ENCODE assay signal across 21 cellular contexts in the genomic region with DNA sequence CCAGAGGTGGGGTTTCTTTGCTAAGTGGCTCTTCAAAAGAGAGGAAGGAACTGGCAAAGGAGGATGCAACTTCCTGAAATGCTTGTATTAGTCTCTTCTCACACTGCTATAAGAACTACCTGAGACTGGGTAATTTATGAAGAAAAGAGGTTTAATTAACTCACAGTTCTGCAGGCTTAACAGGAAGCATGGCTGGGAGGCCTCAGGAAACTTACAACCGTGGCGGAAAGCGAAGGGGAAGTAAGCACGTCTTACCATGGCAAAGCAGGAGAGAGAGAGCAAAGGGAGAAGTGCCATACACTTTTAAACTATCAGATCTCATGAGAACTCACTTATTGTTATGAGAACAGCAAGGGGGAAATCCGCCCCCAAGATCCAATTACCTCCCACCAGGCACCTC.
"Had no signal": no experiment of that assay in that cellular context is flagged by ENCODE, and none has a peak within 500 bp of the region (broad histone marks: within the 10 kb centered on the region; RNA-seq: fewer than 3 reads in every experiment).

No MANE protein-coding gene starts in this region.

- H3K79me2 ChIP-seq: hepatocyte had no signal

- H3K36me3 Mint-ChIP-seq: activated naive CD4-positive, alpha-beta T cell treated with anti-CD3 and anti-CD28 coated beads, Interleukin-2, amount 10 ng/mL, durations not matched to agents 7 days and 5 days had no signal

- H3K27ac Mint-ChIP-seq: activated naive CD4-positive, alpha-beta T cell treated with anti-CD3 and anti-CD28 coated beads, Interleukin-2, amount 10 ng/mL, durations not matched to agents 7 days and 5 days; activated naive CD8-positive, alpha-beta T cell treated with anti-CD3 and anti-CD28 coated beads, Interleukin-2, amount 50 U/mL, for 24 hours; naive thymus-derived CD8-positive, alpha-beta T cell; T-helper 2 cell treated with Interferon-gamma antibody and Interleukin-4, amounts not matched to agents 5 μg/mL and 100 μg/mL, for 36 hours had no signal

- H3K4me3 Mint-ChIP-seq: activated naive CD4-positive, alpha-beta T cell treated with anti-CD3 and anti-CD28 coated beads, Interleukin-2, amount 10 ng/mL, durations not matched to agents 7 days and 5 days; activated naive CD8-positive, alpha-beta T cell treated with anti-CD3 and anti-CD28 coated beads, Interleukin-2, amount 50 U/mL, for 24 hours; activated T-cell treated with anti-CD3 and anti-CD28 coated beads, Interleukin-2, amount 50 U/mL, for 4 hours; naive thymus-derived CD8-positive, alpha-beta T cell; T-helper 2 cell treated with Interferon-gamma antibody and Interleukin-4, amounts not matched to agents 5 μg/mL and 100 μg/mL, for 36 hours had no signal

- H3K4me1 ChIP-seq: foreskin keratinocyte, psoas muscle, stomach, testis, upper lobe of left lung had no signal

- DNase-seq: activated CD4-positive, alpha-beta T cell treated with anti-CD3 and anti-CD28 coated beads, Interleukin-2, amount 50 U/mL, for 1 hour; activated CD4-positive, CD25-positive, alpha-beta regulatory T cell treated with anti-CD3 and anti-CD28 coated beads, Interleukin-2, amount 50 U/mL, for 72 hours; activated CD8-positive, alpha-beta memory T cell treated with anti-CD3 and anti-CD28 coated beads, Interleukin-2, amount 50 U/mL, for 4 hours; activated naive CD4-positive, alpha-beta T cell treated with anti-CD3 and anti-CD28 coated beads, Interleukin-2, amount 10 ng/mL, durations not matched to agents 7 days and 5 days; activated naive CD8-positive, alpha-beta T cell treated with anti-CD3 and anti-CD28 coated beads, Interleukin-2, amount 50 U/mL, for 24 hours; activated T-cell treated with anti-CD3 and anti-CD28 coated beads, Interleukin-2, amount 50 U/mL, for 4 hours; anterior cingulate cortex; brain microvascular endothelial cell; central memory CD4-positive, alpha-beta T cell; dorsolateral prefrontal cortex; mesenchymal stem cell; naive thymus-derived CD8-positive, alpha-beta T cell; psoas muscle; right cardiac atrium; stimulated activated CD4-positive, alpha-beta T cell treated with anti-CD3 and anti-CD28 coated beads, Interleukin-4, amount 100 ng/mL, for 1 hour; stomach; testis; upper lobe of left lung had no signal

- ATAC-seq: activated naive CD8-positive, alpha-beta T cell treated with anti-CD3 and anti-CD28 coated beads, Interleukin-2, amount 50 U/mL, for 24 hours; activated T-cell treated with anti-CD3 and anti-CD28 coated beads, Interleukin-2, amount 50 U/mL, for 4 hours; foreskin keratinocyte; naive thymus-derived CD8-positive, alpha-beta T cell; psoas muscle; right cardiac atrium had no signal

- H3K4me2 ChIP-seq: hepatocyte had no signal

- H3K27ac ChIP-seq: brain microvascular endothelial cell, dorsolateral prefrontal cortex, foreskin keratinocyte, hepatocyte, psoas muscle, stomach, testis, upper lobe of left lung had no signal

- H3K4me1 Mint-ChIP-seq: activated naive CD4-positive, alpha-beta T cell treated with anti-CD3 and anti-CD28 coated beads, Interleukin-2, amount 10 ng/mL, durations not matched to agents 7 days and 5 days; activated naive CD8-positive, alpha-beta T cell treated with anti-CD3 and anti-CD28 coated beads, Interleukin-2, amount 50 U/mL, for 24 hours had no signal

- H3K36me3 ChIP-seq: brain microvascular endothelial cell, stomach, upper lobe of left lung had no signal

- H3K27me3 ChIP-seq: brain microvascular endothelial cell, foreskin keratinocyte, hepatocyte, stomach, testis, upper lobe of left lung had no signal

- H3K4me3 ChIP-seq: dorsolateral prefrontal cortex, hepatocyte, psoas muscle, stomach, testis, upper lobe of left lung had no signal
